ENCODE assay signal across 8 cellular contexts in genomic region chr9:15873573-15874177, GRCh38.
DNase-seq lines count a peak whose midpoint lies in the region; ATAC-seq and TF ChIP-seq lines count a peak whose summit lies in the region.

No MANE protein-coding gene starts in this region.

- DNase-seq in ELR (ENCODE audit: low read depth) (peak; percentile 79), NCI-H1105 (lab: John Stamatoyannopoulos, UW) (peak; percentile 65), activated B cell treated with CpG ODN at 0.5 μM for 24 hours (no peak), inferior parietal cortex (ENCODE audit: extremely low spot score) (peak; percentile 81), tibial nerve (ENCODE audit: low spot score in 2 of 2) (peak in 1 of 2 donors; percentile 11)
- no peak for DNase-seq in activated CD4-positive, alpha-beta T cell treated with anti-CD3 and anti-CD28 coated beads for 36 hours

- POLR2A ChIA-PET in activated B cell treated with CpG ODN at 0.5 μM for 24 hours (lab: Charles Lee), result no interaction called here
- POLR2A ChIA-PET in activated CD4-positive, alpha-beta T cell treated with anti-CD3 and anti-CD28 coated beads for 36 hours (lab: Charles Lee), result no interaction called here

- TF ChIP-seq POLR2A in tibial nerve (IDR thresholded peaks at IDR 0.05), result no peak

- intact Hi-C loops in activated B cell treated with CpG ODN at 0.5 μM for 24 hours (cut with micrococcal nuclease), result loop anchor here (1.0 kb wide), 1 partner anchor 1590 kb away; no protein-coding TSS in a partner anchor
- intact Hi-C loops in activated CD4-positive, alpha-beta T cell treated with anti-CD3 and anti-CD28 coated beads for 36 hours (cut with DNase I, micrococcal nuclease), result loop anchor here (1.0 to 5.0 kb wide), 4 partner anchors 259 to 1589 kb away; no protein-coding TSS in a partner anchor

- no peak overlapping the region for H3K4me3 Mint-ChIP-seq in activated B cell treated with CpG ODN at 0.5 μM for 24 hours
- no peak overlapping the region for H3K4me3 Mint-ChIP-seq in activated CD4-positive, alpha-beta T cell treated with anti-CD3 and anti-CD28 coated beads for 36 hours

- peak overlapping the region in 1 of 4 donors; percentile 52 for H3K27ac ChIP-seq in tibial nerve

- H3K36me3 ChIP-seq in tibial nerve, result peaks cover 0 to 4% (median 0%) of the 10 kb centered on the region in 3 donors

- no peak for TF ChIP-seq EP300 in tibial nerve (IDR thresholded peaks at IDR 0.05)

- H3K27me3 Mint-ChIP-seq in activated B cell treated with CpG ODN at 0.5 μM for 24 hours, result no peaks in the 10 kb centered on the region
- H3K27me3 Mint-ChIP-seq in activated CD4-positive, alpha-beta T cell treated with anti-CD3 and anti-CD28 coated beads for 36 hours, result no peaks in the 10 kb centered on the region

- CTCF ChIA-PET in activated B cell treated with CpG ODN at 0.5 μM for 24 hours (lab: Charles Lee), result interaction anchor here (0.9 kb wide), 1 partner anchor 1589 kb away, joined by 5 read pairs; no protein-coding TSS in a partner anchor
- CTCF ChIA-PET in activated CD4-positive, alpha-beta T cell treated with anti-CD3 and anti-CD28 coated beads for 36 hours (lab: Charles Lee), result interaction anchor here (0.7 to 2.4 kb wide), 5 partner anchors 10 to 1590 kb away, joined by 3 to 8 read pairs (median 5); no protein-coding TSS in a partner anchor

- H3K4me1 ChIP-seq in tibial nerve, result peaks cover 0 to 10% (median 0%) of the 10 kb centered on the region in 4 donors

- WGBS in tibial nerve, 2 donors, result 1 to 3% methylated on average over 2 of the region's 2 CpGs

- ATAC-seq in GM21619 (IDR thresholded peaks at IDR 0.05; ENCODE audit: unreplicated experiment) (peak; percentile 66), activated B cell treated with CpG ODN at 0.5 μM for 24 hours (ENCODE audit: low read depth) (no peak), GM19452 (IDR thresholded peaks at IDR 0.05; ENCODE audit: unreplicated experiment) (no peak)
- no peak for ATAC-seq in activated CD4-positive, alpha-beta T cell treated with anti-CD3 and anti-CD28 coated beads for 36 hours

- TF ChIP-seq CTCF in activated B cell treated with CpG ODN at 0.5 μM for 24 hours (IDR thresholded peaks at IDR 0.05), result peak; percentile 56
- peak; percentile 50 to 71 (median 68) for TF ChIP-seq CTCF in tibial nerve (IDR thresholded peaks at IDR 0.05)

- no peaks in the 10 kb centered on the region for H3K27me3 ChIP-seq in tibial nerve

- no peaks in the 10 kb centered on the region for H3K36me3 Mint-ChIP-seq in activated B cell treated with CpG ODN at 0.5 μM for 24 hours (ENCODE audit: low read depth)
- H3K36me3 Mint-ChIP-seq in activated CD4-positive, alpha-beta T cell treated with anti-CD3 and anti-CD28 coated beads for 36 hours (ENCODE audit: low read depth), result no peaks in the 10 kb centered on the region

- no peaks in the 10 kb centered on the region for H3K9me3 Mint-ChIP-seq in activated B cell treated with CpG ODN at 0.5 μM for 24 hours
- H3K9me3 Mint-ChIP-seq in activated CD4-positive, alpha-beta T cell treated with anti-CD3 and anti-CD28 coated beads for 36 hours (ENCODE audit: low read depth), result no peaks in the 10 kb centered on the region

- no peak overlapping the region for H3K27ac Mint-ChIP-seq in activated B cell treated with CpG ODN at 0.5 μM for 24 hours
- H3K27ac Mint-ChIP-seq in activated CD4-positive, alpha-beta T cell treated with anti-CD3 and anti-CD28 coated beads for 36 hours, result no peak overlapping the region

- no peak overlapping the region for H3K4me3 ChIP-seq in tibial nerve

- no peaks in the 10 kb centered on the region for H3K4me1 Mint-ChIP-seq in activated B cell treated with CpG ODN at 0.5 μM for 24 hours
- H3K4me1 Mint-ChIP-seq in activated CD4-positive, alpha-beta T cell treated with anti-CD3 and anti-CD28 coated beads for 36 hours, result no peaks in the 10 kb centered on the region

- no peaks in the 10 kb centered on the region for H3K9me3 ChIP-seq in tibial nerve

Comparison
In these comparisons a context has a peak if more than half of its experiments do, and no peak if none do; other contexts are left out.
1. DNase-seq: peak in ELR (single experiment), NCI-H1105 (single experiment) and inferior parietal cortex (single experiment); none in activated B cell treated with CpG ODN at 0.5 μM for 24 hours (single experiment) and activated CD4-positive, alpha-beta T cell treated with anti-CD3 and anti-CD28 coated beads for 36 hours (single experiment).